ENCODE assay signal across 18 cellular contexts in genomic region chr6:4010035-4010434, GRCh38.
DNase-seq lines count a peak whose midpoint lies in the region; ATAC-seq and TF ChIP-seq lines count a peak whose summit lies in the region.
"Had no signal": no experiment of that assay in that cellular context is flagged by ENCODE, and none has a peak within 500 bp of the region (broad histone marks: within the 10 kb centered on the region; RNA-seq: fewer than 3 reads in every experiment).

No MANE protein-coding gene starts in this region.

- H4K8ac ChIP-seq in H9 (replicated peaks; ENCODE audit: insufficient read length, low read depth, low read length): no peak overlapping the region

- no peak for ATAC-seq in activated T-cell treated with anti-CD3 and anti-CD28 coated beads, Interleukin-2, amount 50 U/mL, for 4 hours
- no peak for ATAC-seq in activated T-helper 17 cell treated with anti-CD3 and anti-CD28 coated beads, Interleukin-2, amount 50 U/mL, for 72 hours (replicated peaks)
- no peak for ATAC-seq in naive thymus-derived CD8-positive, alpha-beta T cell

- H2BK120ac ChIP-seq in H9 (ENCODE audit: low read depth, low read length, poor library complexity, severe bottlenecking): no peak overlapping the region

- POLR2A ChIA-PET in naive thymus-derived CD8-positive, alpha-beta T cell (lab: Charles Lee): interaction anchor here (3.0 to 5.3 kb wide), 2 partner anchors 9 to 11 kb away, joined by 15 to 37 read pairs; a partner anchor contains a TSS

- no peak overlapping the region for H3K23ac ChIP-seq in H9 (ENCODE audit: insufficient read length, low read depth, low read length)

- H3K4me3 Mint-ChIP-seq in activated T-cell treated with anti-CD3 and anti-CD28 coated beads, Interleukin-2, amount 50 U/mL, for 24 hours: no peak overlapping the region
- H3K4me3 Mint-ChIP-seq in activated T-cell treated with anti-CD3 and anti-CD28 coated beads, Interleukin-2, amount 50 U/mL, for 4 hours: no peak overlapping the region
- H3K4me3 Mint-ChIP-seq in H9: no peak overlapping the region
- peak overlapping the region; percentile 77 for H3K4me3 Mint-ChIP-seq in activated T-helper 17 cell treated with anti-CD3 and anti-CD28 coated beads, Interleukin-2, amount 50 U/mL, for 72 hours
- peak overlapping the region in 6 of 10 donors; percentile 12 to 47 (median 28) for H3K4me3 Mint-ChIP-seq in naive thymus-derived CD8-positive, alpha-beta T cell

- no peaks in the 10 kb centered on the region for H3K27me3 Mint-ChIP-seq in activated T-cell treated with anti-CD3 and anti-CD28 coated beads, Interleukin-2, amount 50 U/mL, for 24 hours
- no peaks in the 10 kb centered on the region for H3K27me3 Mint-ChIP-seq in activated T-cell treated with anti-CD3 and anti-CD28 coated beads, Interleukin-2, amount 50 U/mL, for 4 hours (ENCODE audit: low read depth)
- H3K27me3 Mint-ChIP-seq in H9 (ENCODE audit: low read depth): no peaks in the 10 kb centered on the region
- H3K27me3 Mint-ChIP-seq in activated T-helper 17 cell treated with anti-CD3 and anti-CD28 coated beads, Interleukin-2, amount 50 U/mL, for 72 hours: no peaks in the 10 kb centered on the region
- H3K27me3 Mint-ChIP-seq in naive thymus-derived CD8-positive, alpha-beta T cell: no peaks in the 10 kb centered on the region
- H3K27me3 Mint-ChIP-seq: progenitor cell of endocrine pancreas had no signal

- H2AFZ ChIP-seq in H9 (ENCODE audit: low read length): no peak overlapping the region

- H3K9me3 ChIP-seq in H9 (ENCODE audit: control insufficient read depth, low read depth, low read length) (no peaks in the 10 kb centered on the region), tibial nerve (no peaks in the 10 kb centered on the region)
- H3K9me3 ChIP-seq: ascending aorta, MG63, SK-N-SH had no signal

- no peak overlapping the region for H3K18ac ChIP-seq in H9 (ENCODE audit: insufficient read length, low read depth, low read length)

- H2BK20ac ChIP-seq in H9 (ENCODE audit: low read depth, low read length, poor library complexity, severe bottlenecking): no peak overlapping the region

- TF ChIP-seq CTCF in H9 (conservative IDR thresholded peaks at IDR 0.05) (no peak), tibial nerve (IDR thresholded peaks at IDR 0.05) (no peak)

- H2BK5ac ChIP-seq in H9 (ENCODE audit: insufficient read length, low read length): no peak overlapping the region

- H3K27me3 ChIP-seq in H9 (ENCODE audit: insufficient read depth, low read length): no peaks in the 10 kb centered on the region
- H3K27me3 ChIP-seq in tibial nerve: no peaks in the 10 kb centered on the region
- H3K27me3 ChIP-seq: ascending aorta, MG63 had no signal

- no peak overlapping the region for H2AK5ac ChIP-seq in H9 (ENCODE audit: insufficient read length, low read length)

- H3K23me2 ChIP-seq in H9 (ENCODE audit: insufficient read length, low read depth, low read length, poor library complexity, severe bottlenecking): no peaks in the 10 kb centered on the region

- H3K4me1 Mint-ChIP-seq in activated T-cell treated with anti-CD3 and anti-CD28 coated beads, Interleukin-2, amount 50 U/mL, for 24 hours (ENCODE audit: low read depth): peaks cover 56% of the 10 kb centered on the region
- peaks cover 58% of the 10 kb centered on the region for H3K4me1 Mint-ChIP-seq in activated T-cell treated with anti-CD3 and anti-CD28 coated beads, Interleukin-2, amount 50 U/mL, for 4 hours (ENCODE audit: low read depth)
- H3K4me1 Mint-ChIP-seq in H9: peaks cover 10 to 11% of the 10 kb centered on the region in 2 experiments
- H3K4me1 Mint-ChIP-seq in activated T-helper 17 cell treated with anti-CD3 and anti-CD28 coated beads, Interleukin-2, amount 50 U/mL, for 72 hours: peaks cover 38% of the 10 kb centered on the region
- peaks cover 28 to 68% (median 66%) of the 10 kb centered on the region in 4 donors for H3K4me1 Mint-ChIP-seq in naive thymus-derived CD8-positive, alpha-beta T cell

- H3K4ac ChIP-seq in H9 (ENCODE audit: low read depth, low read length): no peak overlapping the region

- peaks cover 2% of the 10 kb centered on the region for H4K20me1 ChIP-seq in H9 (ENCODE audit: control insufficient read depth, insufficient read depth, insufficient read length)

- H4K5ac ChIP-seq in H9 (ENCODE audit: insufficient read length, low read depth, low read length): no peak overlapping the region

- intact Hi-C loops in posterior cingulate gyrus (cut with DNase I): no loop called here

- H3K27ac ChIP-seq in H9 (ENCODE audit: insufficient read length, low read depth, low read length) (no peak overlapping the region), tibial nerve (no peak overlapping the region)
- H3K27ac ChIP-seq: ascending aorta had no signal

- peaks cover 19% of the 10 kb centered on the region for H3K36me3 Mint-ChIP-seq in activated T-cell treated with anti-CD3 and anti-CD28 coated beads, Interleukin-2, amount 50 U/mL, for 24 hours (ENCODE audit: low read depth)
- peaks cover 9% of the 10 kb centered on the region for H3K36me3 Mint-ChIP-seq in activated T-cell treated with anti-CD3 and anti-CD28 coated beads, Interleukin-2, amount 50 U/mL, for 4 hours (ENCODE audit: insufficient read depth)
- peaks cover 15 to 24% (median 19%) of the 10 kb centered on the region in 3 experiments for H3K36me3 Mint-ChIP-seq in H9 (ENCODE audit: insufficient read depth in 1 of 3, low read depth in 3 of 3)
- peaks cover 19% of the 10 kb centered on the region for H3K36me3 Mint-ChIP-seq in activated T-helper 17 cell treated with anti-CD3 and anti-CD28 coated beads, Interleukin-2, amount 50 U/mL, for 72 hours (ENCODE audit: low read depth)
- peaks cover 0 to 29% (median 9%) of the 10 kb centered on the region in 3 donors for H3K36me3 Mint-ChIP-seq in naive thymus-derived CD8-positive, alpha-beta T cell

- peak overlapping the region; percentile 28 for H3K27ac Mint-ChIP-seq in activated T-cell treated with anti-CD3 and anti-CD28 coated beads, Interleukin-2, amount 50 U/mL, for 24 hours
- H3K27ac Mint-ChIP-seq in H9: peak overlapping the region in 2 of 3 experiments; percentile 4 to 17; a peak in 4 of 7 replicates
- H3K27ac Mint-ChIP-seq in activated T-helper 17 cell treated with anti-CD3 and anti-CD28 coated beads, Interleukin-2, amount 50 U/mL, for 72 hours: peak overlapping the region; percentile 58
- H3K27ac Mint-ChIP-seq in naive thymus-derived CD8-positive, alpha-beta T cell: peak overlapping the region in 7 of 10 donors; percentile 23 to 80 (median 72)
- H3K27ac Mint-ChIP-seq: progenitor cell of endocrine pancreas had no signal

- H3K9me3 Mint-ChIP-seq in activated T-cell treated with anti-CD3 and anti-CD28 coated beads, Interleukin-2, amount 50 U/mL, for 24 hours: no peaks in the 10 kb centered on the region
- no peaks in the 10 kb centered on the region for H3K9me3 Mint-ChIP-seq in activated T-cell treated with anti-CD3 and anti-CD28 coated beads, Interleukin-2, amount 50 U/mL, for 4 hours
- peaks cover 3 to 8% of the 10 kb centered on the region in 2 experiments; a peak in 3 of 5 replicates for H3K9me3 Mint-ChIP-seq in H9
- H3K9me3 Mint-ChIP-seq in activated T-helper 17 cell treated with anti-CD3 and anti-CD28 coated beads, Interleukin-2, amount 50 U/mL, for 72 hours: no peaks in the 10 kb centered on the region
- no peaks in the 10 kb centered on the region for H3K9me3 Mint-ChIP-seq in naive thymus-derived CD8-positive, alpha-beta T cell

- TF ChIP-seq EP300 in tibial nerve (IDR thresholded peaks at IDR 0.05): no peak

- no peak overlapping the region for H2BK15ac ChIP-seq in H9 (ENCODE audit: low read depth, low read length)

- H3T11ph ChIP-seq in H9 (ENCODE audit: low read length): no peak overlapping the region

- peaks cover 0 to 19% (median 0%) of the 10 kb centered on the region in 3 donors for H3K36me3 ChIP-seq in tibial nerve
- H3K36me3 ChIP-seq: MG63 had no signal

- no peak overlapping the region for H3K56ac ChIP-seq in H9 (ENCODE audit: insufficient read length, low read depth, low read length)

- TF ChIP-seq POLR2A in tibial nerve (IDR thresholded peaks at IDR 0.05): no peak

- H3K79me2 ChIP-seq in H9 (ENCODE audit: insufficient read depth, low read length): peaks cover 8% of the 10 kb centered on the region; the same call in 1 of the 2 replicates

- no peak overlapping the region for H3K4me2 ChIP-seq in H9 (ENCODE audit: insufficient read depth, insufficient read length, low read length)
- H3K4me2 ChIP-seq: SK-N-SH had no signal

- no CpG with 5 or more reads among the region's 2 CpGs for WGBS in H9 (ENCODE audit: extremely low coverage, insufficient read length, low lambda C conversion rate)
- 88 to 90% methylated on average over 2 of the region's 2 CpGs for WGBS in tibial nerve, 2 donors

- no peaks in the 10 kb centered on the region; the same call in 1 of the 2 replicates for H3K4me1 ChIP-seq in H9 (ENCODE audit: insufficient read depth, low read length)
- H3K4me1 ChIP-seq in tibial nerve: peaks cover 0 to 18% (median 0%) of the 10 kb centered on the region in 4 donors
- H3K4me1 ChIP-seq: ascending aorta had no signal

- no peak overlapping the region for H3K4me3 ChIP-seq in tibial nerve
- H3K4me3 ChIP-seq: ascending aorta, MG63 had no signal

- no peak overlapping the region for H3K14ac ChIP-seq in H9 (ENCODE audit: insufficient read depth, low read length)

- no peak overlapping the region for H3K9ac ChIP-seq in H9 (ENCODE audit: extremely low read depth, insufficient read length, low read length)
- H3K9ac ChIP-seq: SK-N-SH had no signal

- no peak overlapping the region for H2BK12ac ChIP-seq in H9 (ENCODE audit: insufficient read length, low read depth, low read length)

- DNase-seq in activated T-cell treated with anti-CD3 and anti-CD28 coated beads, Interleukin-2, amount 50 U/mL, for 24 hours: no peak
- no peak for DNase-seq in activated T-cell treated with anti-CD3 and anti-CD28 coated beads, Interleukin-2, amount 50 U/mL, for 4 hours
- no peak for DNase-seq in H9
- no peak for DNase-seq in naive thymus-derived CD8-positive, alpha-beta T cell
- no peak for DNase-seq in tibial nerve (ENCODE audit: low spot score in 2 of 2)
- no peak for DNase-seq in posterior cingulate gyrus
- DNase-seq: activated naive CD4-positive, alpha-beta T cell treated with anti-CD3 and anti-CD28 coated beads, Interleukin-2, amount 50 U/mL, for 16 hours; activated T-cell treated with anti-CD3 and anti-CD28 coated beads for 4 hours; foreskin melanocyte; hypothalamus; MG63; NCI-H1417 treated with DMSO at 0.1 percent for 48 hours; NCI-H524 treated with DMSO at 0.1 percent for 48 hours; SK-N-SH; substantia nigra had no signal

- H4K91ac ChIP-seq in H9 (ENCODE audit: insufficient read length, low read depth, low read length): no peak overlapping the region

- peaks cover 2% of the 10 kb centered on the region for H3K79me1 ChIP-seq in H9 (ENCODE audit: insufficient read depth, low read depth, low read length, poor library complexity, severe bottlenecking)

Comparison
In these comparisons a context has a peak if more than half of its experiments do, and no peak if none do; other contexts are left out.
1. H3K27ac Mint-ChIP-seq: peak in every context shown above with its lines; median percentile 72 in naive thymus-derived CD8-positive, alpha-beta T cell; 58 in activated T-helper 17 cell treated with anti-CD3 and anti-CD28 coated beads, Interleukin-2, amount 50 U/mL, for 72 hours; 28 in activated T-cell treated with anti-CD3 and anti-CD28 coated beads, Interleukin-2, amount 50 U/mL, for 24 hours; 10 in H9.
2. H3K4me3 Mint-ChIP-seq: peak in activated T-helper 17 cell treated with anti-CD3 and anti-CD28 coated beads, Interleukin-2, amount 50 U/mL, for 72 hours (single experiment) and naive thymus-derived CD8-positive, alpha-beta T cell (6 of 10); none in activated T-cell treated with anti-CD3 and anti-CD28 coated beads, Interleukin-2, amount 50 U/mL, for 24 hours (single experiment), activated T-cell treated with anti-CD3 and anti-CD28 coated beads, Interleukin-2, amount 50 U/mL, for 4 hours (single experiment) and H9 (0 of 2).